8 cellular contexts compared by ENCODE assay signal in the genomic region with DNA sequence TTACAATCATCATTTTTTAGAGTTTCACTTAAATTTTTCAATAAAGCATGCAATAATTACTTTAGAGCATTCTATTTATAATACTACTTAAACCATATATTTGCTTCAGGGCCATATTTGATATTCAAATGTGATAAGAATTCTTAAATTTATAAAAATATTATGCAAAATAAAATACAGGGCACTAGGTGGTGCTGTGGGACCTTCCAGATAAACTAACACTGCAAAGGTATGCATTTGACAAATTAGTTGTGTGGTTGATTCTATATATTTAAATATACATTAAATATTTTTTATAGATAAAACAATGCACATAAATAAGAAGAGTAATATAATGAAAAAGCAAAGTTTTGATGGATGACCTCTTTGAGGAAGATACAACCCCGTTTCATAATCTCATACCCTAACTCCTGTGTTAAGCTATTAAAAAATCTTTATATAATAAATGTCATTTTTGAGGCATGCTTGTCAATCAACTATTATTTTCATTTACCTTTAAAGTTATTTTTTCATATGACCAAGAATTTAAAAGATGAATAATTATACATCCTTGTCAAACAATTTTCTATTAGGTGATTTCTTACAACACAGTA.
A peak's percentile ranks its signal among the peaks of the same experiment; 100 is the strongest.
DNase-seq lines count a peak whose midpoint lies in the region; ATAC-seq and TF ChIP-seq lines count a peak whose summit lies in the region.

No MANE protein-coding gene starts in this region.

- no peaks in the 10 kb centered on the region for H3K9me3 Mint-ChIP-seq in effector memory CD8-positive, alpha-beta T cell

- no peak overlapping the region for H3K4me3 Mint-ChIP-seq in effector memory CD8-positive, alpha-beta T cell

- H3K27ac ChIP-seq in trophoblast cell (ENCODE audit: low read depth, low read length), result no peak overlapping the region

- H3K36me3 ChIP-seq in BJ (ENCODE audit: control insufficient read depth, insufficient read depth, low read length) (no peaks in the 10 kb centered on the region), trophoblast cell (ENCODE audit: control insufficient read depth in 1 of 2, insufficient read depth in 2 of 2, low read length in 2 of 2) (no peaks in the 10 kb centered on the region)

- no peak overlapping the region for H2AK5ac ChIP-seq in trophoblast cell (ENCODE audit: low read length)

- POLR2A ChIA-PET in BJ (lab: Charles Lee), result no interaction called here

- no peak overlapping the region for H3K18ac ChIP-seq in trophoblast cell (ENCODE audit: low read length)

- no peaks in the 10 kb centered on the region for H3K36me3 Mint-ChIP-seq in effector memory CD8-positive, alpha-beta T cell (ENCODE audit: insufficient read depth)

- H3K27ac Mint-ChIP-seq in effector memory CD8-positive, alpha-beta T cell, result no peak overlapping the region

- TF ChIP-seq CTCF in BJ (IDR thresholded peaks at IDR 0.05; ENCODE audit: insufficient read depth, low read depth, low read length), result peak; percentile 55
- peak; percentile 30; the same call in 1 of the 3 replicates for TF ChIP-seq CTCF in GM12872 (IDR thresholded peaks at IDR 0.05; ENCODE audit: insufficient read depth, low read depth, low read length)

- no peak overlapping the region for H2BK120ac ChIP-seq in trophoblast cell (ENCODE audit: insufficient read depth, low read length, poor library complexity)

- no peaks in the 10 kb centered on the region for H3K27me3 ChIP-seq in BJ (ENCODE audit: control insufficient read depth, insufficient read depth, low read length)
- no peaks in the 10 kb centered on the region for H3K27me3 ChIP-seq in trophoblast cell (ENCODE audit: insufficient read depth, low read length)

- no peak for ATAC-seq in effector memory CD8-positive, alpha-beta T cell (replicated peaks)
- no peak for ATAC-seq in HG03039 (IDR thresholded peaks at IDR 0.05; ENCODE audit: unreplicated experiment)

- H2BK5ac ChIP-seq in trophoblast cell (ENCODE audit: low read depth, low read length, poor library complexity), result no peak overlapping the region

- no peaks in the 10 kb centered on the region for H3K4me1 ChIP-seq in trophoblast cell (ENCODE audit: control insufficient read depth in 1 of 2, insufficient read depth in 2 of 2, low read length in 2 of 2)

- CTCF ChIA-PET in BJ (lab: Yijun Ruan, JAX), result interaction anchor here (0.8 to 1.0 kb wide), 3 partner anchors 91 to 556 kb away, joined by 3 to 4 read pairs (median 3); no protein-coding TSS in a partner anchor

- H3K14ac ChIP-seq in trophoblast cell (ENCODE audit: low read length), result no peak overlapping the region

- no peaks in the 10 kb centered on the region for H3K79me2 ChIP-seq in trophoblast cell (ENCODE audit: control insufficient read depth, insufficient read depth, low read length, poor library complexity)

- H3K4ac ChIP-seq in trophoblast cell (ENCODE audit: low read depth, low read length), result no peak overlapping the region

- H4K8ac ChIP-seq in trophoblast cell (ENCODE audit: low read depth, low read length), result no peak overlapping the region

- no peaks in the 10 kb centered on the region for H3K9me3 ChIP-seq in trophoblast cell (ENCODE audit: insufficient read depth, low read depth, low read length)

- no peak overlapping the region for H2AFZ ChIP-seq in trophoblast cell (ENCODE audit: insufficient read depth, low read length, poor library complexity)

- H2BK12ac ChIP-seq in trophoblast cell (ENCODE audit: low read length), result no peak overlapping the region

- H3K27me3 Mint-ChIP-seq in effector memory CD8-positive, alpha-beta T cell, result no peaks in the 10 kb centered on the region

- no CpG with 5 or more reads among the region's 1 CpG for WGBS in trophoblast cell (ENCODE audit: extremely low coverage, insufficient coverage, insufficient read length)

- no peak overlapping the region for H4K91ac ChIP-seq in trophoblast cell (ENCODE audit: low read depth, low read length)

- H3K79me1 ChIP-seq in trophoblast cell (ENCODE audit: low read length), result no peaks in the 10 kb centered on the region

- H3K4me3 ChIP-seq in BJ (ENCODE audit: low read depth, low read length), result no peak overlapping the region
- no peak overlapping the region for H3K4me3 ChIP-seq in trophoblast cell (ENCODE audit: low read depth, low read length)

- H4K12ac ChIP-seq in trophoblast cell (ENCODE audit: low read depth, low read length), result no peak overlapping the region

- DNase-seq in BJ (ENCODE audit: low read depth), result no peak
- peak; percentile 69 for DNase-seq in RKO (ENCODE audit: low spot score)
- peak; percentile 6 to 29 (median 14) for DNase-seq in effector memory CD8-positive, alpha-beta T cell
- peak; percentile 30 to 82 for DNase-seq in trophoblast cell
- no peak for DNase-seq in GF-D8 (lab: John Stamatoyannopoulos, UW)
- DNase-seq in iPS-NIHi7 (ENCODE audit: extremely low spot score), result no peak

- no peak overlapping the region for H3K23ac ChIP-seq in trophoblast cell (ENCODE audit: low read length)

- H3K9ac ChIP-seq in trophoblast cell (ENCODE audit: low read length), result no peak overlapping the region

- no peak overlapping the region for H3K4me2 ChIP-seq in trophoblast cell (ENCODE audit: low read length)

- peaks cover 3 to 4% of the 10 kb centered on the region in 2 donors for H3K4me1 Mint-ChIP-seq in effector memory CD8-positive, alpha-beta T cell (ENCODE audit: low read depth in 2 of 2)

Comparison
In these comparisons a context has a peak if more than half of its experiments do, and no peak if none do; other contexts are left out.
1. DNase-seq: peak in RKO (single experiment), effector memory CD8-positive, alpha-beta T cell (3 of 3) and trophoblast cell (2 of 2); none in BJ (single experiment), GF-D8 (single experiment) and iPS-NIHi7 (single experiment).